ENCODE assay signal across 1 cellular context in the genomic region with DNA sequence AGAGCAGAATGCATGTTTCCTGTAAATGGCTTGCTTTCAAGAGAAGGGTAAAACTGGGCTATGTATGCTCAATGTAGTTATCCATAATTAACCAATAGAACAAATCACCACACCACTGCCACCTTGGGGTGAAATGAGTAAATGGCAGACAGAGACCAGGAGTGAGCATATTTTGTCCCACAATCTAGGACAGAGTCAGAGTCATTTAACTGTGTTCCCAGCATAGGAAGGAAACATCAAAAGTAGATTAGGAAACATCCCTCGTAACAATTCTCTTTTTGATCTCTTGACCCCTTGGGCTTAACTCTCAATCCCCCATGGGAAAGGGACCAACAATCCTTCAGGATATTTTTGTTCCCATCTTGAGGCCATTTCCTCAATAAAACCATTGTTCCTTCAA.
TF ChIP-seq lines count a peak whose summit lies in the region.

No MANE protein-coding gene starts in this region.

TF ChIP-seq in SK-N-SH treated with all-trans-retinoic acid at 6 μM for 48 hours, 23 proteins besides CTCF, POLR2A, EP300 and RAD21 (continued from another document):
- TF ChIP-seq, protein P1, sequence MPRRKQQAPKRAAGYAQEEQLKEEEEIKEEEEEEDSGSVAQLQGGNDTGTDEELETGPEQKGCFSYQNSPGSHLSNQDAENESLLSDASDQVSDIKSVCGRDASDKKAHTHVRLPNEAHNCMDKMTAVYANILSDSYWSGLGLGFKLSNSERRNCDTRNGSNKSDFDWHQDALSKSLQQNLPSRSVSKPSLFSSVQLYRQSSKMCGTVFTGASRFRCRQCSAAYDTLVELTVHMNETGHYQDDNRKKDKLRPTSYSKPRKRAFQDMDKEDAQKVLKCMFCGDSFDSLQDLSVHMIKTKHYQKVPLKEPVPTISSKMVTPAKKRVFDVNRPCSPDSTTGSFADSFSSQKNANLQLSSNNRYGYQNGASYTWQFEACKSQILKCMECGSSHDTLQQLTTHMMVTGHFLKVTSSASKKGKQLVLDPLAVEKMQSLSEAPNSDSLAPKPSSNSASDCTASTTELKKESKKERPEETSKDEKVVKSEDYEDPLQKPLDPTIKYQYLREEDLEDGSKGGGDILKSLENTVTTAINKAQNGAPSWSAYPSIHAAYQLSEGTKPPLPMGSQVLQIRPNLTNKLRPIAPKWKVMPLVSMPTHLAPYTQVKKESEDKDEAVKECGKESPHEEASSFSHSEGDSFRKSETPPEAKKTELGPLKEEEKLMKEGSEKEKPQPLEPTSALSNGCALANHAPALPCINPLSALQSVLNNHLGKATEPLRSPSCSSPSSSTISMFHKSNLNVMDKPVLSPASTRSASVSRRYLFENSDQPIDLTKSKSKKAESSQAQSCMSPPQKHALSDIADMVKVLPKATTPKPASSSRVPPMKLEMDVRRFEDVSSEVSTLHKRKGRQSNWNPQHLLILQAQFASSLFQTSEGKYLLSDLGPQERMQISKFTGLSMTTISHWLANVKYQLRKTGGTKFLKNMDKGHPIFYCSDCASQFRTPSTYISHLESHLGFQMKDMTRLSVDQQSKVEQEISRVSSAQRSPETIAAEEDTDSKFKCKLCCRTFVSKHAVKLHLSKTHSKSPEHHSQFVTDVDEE (CRISPR knock-in tag; IDR thresholded peaks at IDR 0.05), result no peak
- TF ChIP-seq, protein P2, sequence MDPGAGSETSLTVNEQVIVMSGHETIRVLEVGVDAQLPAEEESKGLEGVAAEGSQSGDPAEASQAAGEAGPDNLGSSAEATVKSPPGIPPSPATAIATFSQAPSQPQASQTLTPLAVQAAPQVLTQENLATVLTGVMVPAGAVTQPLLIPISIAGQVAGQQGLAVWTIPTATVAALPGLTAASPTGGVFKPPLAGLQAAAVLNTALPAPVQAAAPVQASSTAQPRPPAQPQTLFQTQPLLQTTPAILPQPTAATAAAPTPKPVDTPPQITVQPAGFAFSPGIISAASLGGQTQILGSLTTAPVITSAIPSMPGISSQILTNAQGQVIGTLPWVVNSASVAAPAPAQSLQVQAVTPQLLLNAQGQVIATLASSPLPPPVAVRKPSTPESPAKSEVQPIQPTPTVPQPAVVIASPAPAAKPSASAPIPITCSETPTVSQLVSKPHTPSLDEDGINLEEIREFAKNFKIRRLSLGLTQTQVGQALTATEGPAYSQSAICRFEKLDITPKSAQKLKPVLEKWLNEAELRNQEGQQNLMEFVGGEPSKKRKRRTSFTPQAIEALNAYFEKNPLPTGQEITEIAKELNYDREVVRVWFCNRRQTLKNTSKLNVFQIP (CRISPR knock-in tag; IDR thresholded peaks at IDR 0.05; ENCODE audit: borderline replicate concordance, low read depth), result no peak
- no peak for TF ChIP-seq GLIS3 (CRISPR knock-in tag; IDR thresholded peaks at IDR 0.05)
- no peak for TF ChIP-seq SNAI2 (CRISPR knock-in tag; IDR thresholded peaks at IDR 0.05)
- no peak for TF ChIP-seq ESRRG (CRISPR knock-in tag; IDR thresholded peaks at IDR 0.05)
- TF ChIP-seq PPARA (CRISPR knock-in tag; IDR thresholded peaks at IDR 0.05; ENCODE audit: borderline replicate concordance), result no peak
- no peak for TF ChIP-seq ZNF565 (CRISPR knock-in tag; conservative IDR thresholded peaks at IDR 0.05; ENCODE audit: low read depth)
- no peak for TF ChIP-seq ISL1 (CRISPR knock-in tag; IDR thresholded peaks at IDR 0.05)
